8 cellular contexts compared by ENCODE assay signal in the genomic region with DNA sequence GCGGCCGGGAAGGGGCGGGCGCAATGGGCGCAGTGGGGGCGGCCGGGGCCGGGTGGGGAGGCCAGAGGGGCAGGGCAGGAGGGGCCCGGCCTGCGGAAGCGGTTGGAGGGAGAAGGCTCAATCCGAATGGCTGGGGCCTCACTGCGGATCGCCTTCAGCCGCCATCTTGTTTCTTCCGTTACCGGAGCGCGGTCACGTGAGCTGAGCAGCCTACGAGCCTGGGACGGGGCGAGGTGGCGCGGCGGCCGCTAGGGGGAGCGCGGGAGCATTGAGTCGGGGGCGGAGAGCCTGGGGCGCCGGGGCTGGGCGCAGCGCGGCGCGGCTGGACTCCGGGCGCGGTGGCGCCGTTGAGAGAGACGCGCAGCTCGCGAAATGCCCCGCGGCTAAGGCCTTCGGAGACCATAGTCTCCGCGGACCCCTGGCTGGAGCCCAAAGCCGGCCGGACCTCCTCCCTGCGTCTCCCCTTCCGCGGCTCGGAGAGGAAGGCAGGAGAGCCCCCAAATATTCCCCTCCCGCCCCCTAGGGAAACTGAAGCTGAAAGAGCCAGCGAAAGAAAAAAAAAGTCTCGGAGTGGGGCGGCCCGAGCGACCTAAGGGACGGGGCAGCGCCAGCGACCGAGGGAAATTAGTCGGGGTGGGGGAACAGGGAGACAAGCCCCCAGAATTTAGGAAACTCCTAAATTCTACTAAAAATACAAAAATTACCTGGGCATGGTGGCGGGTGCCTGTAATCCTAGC. TPM values are rescaled to one million over a fixed set of nuclear protein-coding genes. Genes with fewer than 3 reads are reported as not detected.
DNase-seq lines count a peak whose midpoint lies in the region; ATAC-seq and TF ChIP-seq lines count a peak whose summit lies in the region.
"Not testable (repeated sequence)": the region's sequence is repeated elsewhere in the genome, so short reads cannot be mapped to it uniquely, and the experiment has no call there.

Gene LRRC37A3 (minus strand): TSS at position 190 of the 737 bp plus-strand sequence. CDS start 22,221 bp downstream, outside the sequence.

- intact Hi-C loops in right cardiac atrium (cut with DNase I); uterus (cut with DNase I; ENCODE audit: low total_unique reads): not testable (repeated sequence)

- not testable (repeated sequence) for H3K27me3 Mint-ChIP-seq in T-helper 17 cell

- WGBS in right cardiac atrium, result 2% methylated on average over 70 of the region's 70 CpGs

- DNase-seq in NCI-H187 (lab: John Stamatoyannopoulos, UW), result peak; percentile 72 to 88
- DNase-seq in T-helper 17 cell, result peak; percentile 98 to 100 (median 100)
- peak; percentile 76 to 100 (median 98) for DNase-seq in anterior cingulate cortex (lab: John Stamatoyannopoulos, UW)
- peak; percentile 99 to 100 (median 99) for DNase-seq in right cardiac atrium
- DNase-seq in pulmonary artery endothelial cell (ENCODE audit: low read depth, low spot score), result peak; percentile 79
- DNase-seq in uterus, result peak; percentile 97 to 100

- H3K27ac Mint-ChIP-seq in T-helper 17 cell, result peak within 1 kb of the TSS; percentile 88

- peak within 1 kb of the TSS; percentile 71 for H3K27ac ChIP-seq in right cardiac atrium (ENCODE audit: low read length)
- peak within 1 kb of the TSS; percentile 94 to 95 for H3K27ac ChIP-seq in uterus

- TF ChIP-seq CTCF in uterus (IDR thresholded peaks at IDR 0.05), result peak; percentile 79 to 99 (median 98)

- not testable (repeated sequence) for H3K27me3 ChIP-seq in right cardiac atrium (ENCODE audit: control insufficient read depth, insufficient read depth); uterus

- peak; percentile 89 for ATAC-seq in GM18505 (IDR thresholded peaks at IDR 0.05; ENCODE audit: unreplicated experiment)
- peak; percentile 88 for ATAC-seq in HG02970 (IDR thresholded peaks at IDR 0.05; ENCODE audit: low FRiP score, unreplicated experiment)
- ATAC-seq in T-helper 17 cell, result peak; percentile 98
- peak; percentile 99 for ATAC-seq in right cardiac atrium

- peak within 1 kb of the TSS; percentile 92 for H3K4me3 Mint-ChIP-seq in T-helper 17 cell

- H3K4me1 ChIP-seq in right cardiac atrium (ENCODE audit: control insufficient read depth, insufficient read depth, low read length); uterus: not testable (repeated sequence)

- TF ChIP-seq POLR2A in GM18505 (IDR thresholded peaks at IDR 0.05; ENCODE audit: borderline replicate concordance, extremely low read depth, insufficient read depth, insufficient read length), result peak; percentile 57
- peak; percentile 82 to 83 for TF ChIP-seq POLR2A in uterus (IDR thresholded peaks at IDR 0.05)

- H3K36me3 ChIP-seq in uterus, result not testable (repeated sequence)

- H3K4me3 ChIP-seq in right cardiac atrium (ENCODE audit: low read length), result peak within 1 kb of the TSS; percentile 58
- H3K4me3 ChIP-seq in uterus, result peak within 1 kb of the TSS; percentile 54 to 99

- H3K36me3 Mint-ChIP-seq in T-helper 17 cell (ENCODE audit: low read depth), result not testable (repeated sequence)

- not testable (repeated sequence) for H3K4me1 Mint-ChIP-seq in T-helper 17 cell

- H3K9me3 ChIP-seq in T-helper 17 cell (ENCODE audit: control insufficient read depth, low read length, poor library complexity, severe bottlenecking); right cardiac atrium (ENCODE audit: control insufficient read depth, low read length); uterus: not testable (repeated sequence)

RNA-seq across cellular contexts. Expression of gene LRRC37A3, which starts in this region (rescaled TPM):
- total RNA-seq in T-helper 17 cell (10 to 100 TPM; 18.6 to 50.9 TPM), right cardiac atrium (10 to 100 TPM in 1 of 4 donors, 1 to 10 TPM in 3; 4.6 to 11.2 (median 7.4) TPM), pulmonary artery endothelial cell (3.0 and 4.0 TPM in 2 replicates), uterus (10 to 100 TPM in 2 of 4 donors, 1 to 10 TPM in 2; 2.1 to 47.9 (median 9.9) TPM)
- polyA plus RNA-seq in right cardiac atrium, result 2.0 TPM

Comparison
In these comparisons a context has a peak if more than half of its experiments do, and no peak if none do; other contexts are left out.
1. Peak in every context shown above with its lines: DNase-seq, ATAC-seq, H3K4me3 ChIP-seq and H3K27ac ChIP-seq.